ENCODE assay signal across 25 cellular contexts in the genomic region with DNA sequence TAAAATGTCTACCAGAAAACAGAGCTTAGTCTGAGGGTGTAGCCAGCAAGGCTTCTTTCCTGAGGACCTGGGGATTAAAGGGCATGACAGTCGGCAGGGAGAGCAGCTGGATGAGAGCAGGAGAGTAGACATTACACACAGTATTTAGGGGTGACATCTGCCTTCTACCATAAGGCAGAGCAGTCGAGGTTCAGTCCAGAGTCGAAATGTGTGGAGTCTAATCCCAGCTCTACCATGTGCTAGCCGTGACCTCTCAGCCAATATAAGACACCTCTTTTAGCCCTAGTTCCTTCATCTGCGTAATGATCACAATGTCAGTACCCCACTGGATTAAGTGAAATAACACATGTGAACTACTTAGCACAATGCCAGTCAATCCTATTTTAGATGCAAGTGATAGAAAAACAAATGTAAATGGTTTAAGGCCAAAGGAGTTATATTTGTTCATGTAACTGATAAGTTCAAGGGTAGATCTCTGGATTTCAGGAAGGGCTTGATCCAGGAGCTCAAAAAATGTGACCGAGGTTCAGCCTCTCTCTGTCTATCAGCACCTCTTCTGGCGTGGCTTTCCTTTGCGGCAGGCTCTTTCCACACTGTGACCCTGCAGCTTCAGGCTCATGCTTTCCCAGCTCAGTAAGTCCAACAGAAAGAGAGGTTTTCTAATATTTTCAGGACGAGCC. TPM values are rescaled to one million over a fixed set of nuclear protein-coding genes. Genes with fewer than 3 reads are reported as not detected.
DNase-seq lines count a peak whose midpoint lies in the region; TF ChIP-seq lines count a peak whose summit lies in the region.
"Had no signal": no experiment of that assay in that cellular context is flagged by ENCODE, and none has a peak within 500 bp of the region (broad histone marks: within the 10 kb centered on the region; RNA-seq: fewer than 3 reads in every experiment).

No MANE protein-coding gene starts in this region.

- peak overlapping the region; percentile 52 for H3K4me2 ChIP-seq in PC-9
- H3K4me2 ChIP-seq: SK-N-SH had no signal

- no TSS peak for BruUV-seq in PC-9 (replicated peaks; lab: Mats Ljungman, UMichigan)

- intact Hi-C loops in PC-9 (cut with micrococcal nuclease; ENCODE audit: unreplicated experiment) = no loop called here

- CTCF ChIA-PET in PC-9 (lab: Charles Lee) = no interaction called here

- H2AFZ ChIP-seq in PC-9 = no peak overlapping the region
- H2AFZ ChIP-seq: GM23248 had no signal

- H3K4me1 ChIP-seq in PC-9 (replicated peaks; ENCODE audit: insufficient read depth) = peaks cover 25% of the 10 kb centered on the region
- peaks cover 63 to 64% of the 10 kb centered on the region in 2 experiments for H3K4me1 ChIP-seq in neutrophil (ENCODE audit: control insufficient read depth in 1 of 2, insufficient read depth in 1 of 2, low read depth in 1 of 2, low read length in 1 of 2)
- H3K4me1 ChIP-seq: Peyer's patch had no signal

- H3F3A ChIP-seq in PC-9 (ENCODE audit: insufficient read depth, low read depth) = peaks cover 17% of the 10 kb centered on the region; the same call in 1 of the 2 replicates

- no peaks in the 10 kb centered on the region for H4K20me1 ChIP-seq in PC-9 (ENCODE audit: insufficient read depth)

- TF ChIP-seq CTCF in PC-9 (conservative IDR thresholded peaks at IDR 0.05) (no peak), neutrophil (IDR thresholded peaks at IDR 0.05) (no peak)

- H3K79me2 ChIP-seq in PC-9 (ENCODE audit: low read depth) = no peaks in the 10 kb centered on the region

- H3K4me3 ChIP-seq in PC-9 (no peak overlapping the region), neutrophil (ENCODE audit: low read depth in 1 of 2, low read length in 1 of 2) (no peak overlapping the region)
- H3K4me3 ChIP-seq: GM23248, K562, Peyer's patch had no signal

- H3K27ac ChIP-seq in PC-9 = peak overlapping the region; percentile 95
- H3K27ac ChIP-seq in neutrophil = peak overlapping the region; percentile 96
- H3K27ac ChIP-seq: GM23248, Peyer's patch had no signal

- H3K27me3 ChIP-seq in PC-9 (ENCODE audit: insufficient read depth, low read depth) (no peaks in the 10 kb centered on the region), neutrophil (no peaks in the 10 kb centered on the region)
- H3K27me3 ChIP-seq: Peyer's patch had no signal

- POLR2A ChIA-PET in PC-9 (lab: Charles Lee; ENCODE audit: unreplicated experiment) = interaction anchor here (0.6 kb wide), 1 partner anchor 12 kb away, joined by 7 read pairs; no protein-coding TSS in a partner anchor

- DNase-seq in NCI-H1092 treated with DMSO at 0.1 percent for 48 hours (lab: John Stamatoyannopoulos, UW) (peak; percentile 76), NCI-H1092 (lab: John Stamatoyannopoulos, UW) (no peak), D341Med (ENCODE audit: low spot score) (peak; percentile 50), PC-9 (no peak), NCI-H1105 (lab: John Stamatoyannopoulos, UW) (no peak), T-helper 2 cell (no peak), GDM1 (lab: John Stamatoyannopoulos, UW) (no peak)
- DNase-seq: 8988T; CD4-positive, alpha-beta T cell; DMS153; DND-41; GM23248; H9; Kasumi-1; NCI-H2029 treated with DMSO at 0.1 percent for 48 hours; NCI-H446; NCI-H526 treated with DMSO at 0.1 percent for 48 hours; Peyer's patch had no signal

- H3K9me3 ChIP-seq in PC-9 (ENCODE audit: insufficient read depth, low read depth) (no peaks in the 10 kb centered on the region), neutrophil (no peaks in the 10 kb centered on the region)
- H3K9me3 ChIP-seq: Peyer's patch, SK-N-SH had no signal

- H3K9me2 ChIP-seq in PC-9 (ENCODE audit: insufficient read depth) = no peaks in the 10 kb centered on the region
- H3K9me2 ChIP-seq: SK-N-SH had no signal

- H3K36me3 ChIP-seq in PC-9 (ENCODE audit: low read depth) (no peaks in the 10 kb centered on the region), neutrophil (no peaks in the 10 kb centered on the region)
- H3K36me3 ChIP-seq: Peyer's patch had no signal

RNA-seq across cellular contexts. Expression of a gene that starts 16.2 kb away (rescaled TPM):
- not detected in 2 replicates for total RNA-seq in PC-9 (2021)
- total RNA-seq: CD4-positive, alpha-beta T cell; GM23248; HT-29; K562; M059J; OCI-LY7; T-helper 2 cell treated with Interferon-gamma antibody and Interleukin-4, amounts not matched to agents 100 ng/mL and 5 ng/mL, for 36 hours had no signal

Comparison
In these comparisons a context has a peak if more than half of its experiments do, and no peak if none do; other contexts are left out.
1. DNase-seq: peak in NCI-H1092 treated with DMSO at 0.1 percent for 48 hours (single experiment) and D341Med (single experiment); none in NCI-H1092 (single experiment), PC-9 (0 of 2), NCI-H1105 (single experiment), T-helper 2 cell (0 of 5) and GDM1 (single experiment).